ENCODE assay signal across 9 cellular contexts in the genomic region with DNA sequence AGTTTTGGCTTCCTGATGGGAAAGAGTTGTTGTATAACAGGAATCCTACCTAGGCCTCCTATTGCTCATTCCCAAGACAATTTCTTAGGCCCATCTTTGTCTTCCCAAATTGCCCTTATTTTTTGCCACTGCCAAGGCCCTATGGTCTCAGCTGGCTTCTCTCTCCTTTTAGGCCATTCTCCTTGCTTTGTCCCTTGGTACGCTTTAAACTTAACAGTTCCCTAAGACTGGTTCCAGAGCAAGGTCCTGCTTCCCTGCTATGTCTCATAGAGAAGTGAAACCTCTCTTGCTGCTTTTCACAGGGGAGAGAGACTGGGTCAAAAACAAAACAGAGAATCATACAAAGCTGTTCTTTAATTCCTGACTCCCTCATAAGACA.
DNase-seq lines count a peak whose midpoint lies in the region; ATAC-seq and TF ChIP-seq lines count a peak whose summit lies in the region.
"Had no signal": no experiment of that assay in that cellular context is flagged by ENCODE, and none has a peak within 500 bp of the region (broad histone marks: within the 10 kb centered on the region; RNA-seq: fewer than 3 reads in every experiment).

No MANE protein-coding gene starts in this region.

- H3K4me3 Mint-ChIP-seq in nephron, result no peak overlapping the region
- no peak overlapping the region for H3K4me3 Mint-ChIP-seq in chondrocyte (ENCODE audit: unreplicated experiment)
- H3K4me3 Mint-ChIP-seq: HFFc6 had no signal

- no TSS peak for BruUV-seq in Panc1 (replicated peaks; lab: Mats Ljungman, UMichigan)

- 0 out of 2 replicates have a peak overlapping the region, but pooled peaks have one; percentile 35 for H3K27ac ChIP-seq in Panc1 (ENCODE audit: low read length)

- H3K27me3 ChIP-seq in Panc1 (ENCODE audit: control insufficient read depth, insufficient read depth, low read length), result no peaks in the 10 kb centered on the region

- peaks cover 5% of the 10 kb centered on the region for H3K4me1 ChIP-seq in Panc1 (ENCODE audit: control insufficient read depth, insufficient read depth, low read length)

- POLR2A ChIA-PET in Panc1 (lab: Charles Lee), result no interaction called here

- H3K27me3 Mint-ChIP-seq in nephron (ENCODE audit: low read depth) (peaks cover 12% of the 10 kb centered on the region), chondrocyte (ENCODE audit: low read depth) (no peaks in the 10 kb centered on the region)

- H3K4me1 Mint-ChIP-seq in nephron, result peaks cover 55% of the 10 kb centered on the region
- H3K4me1 Mint-ChIP-seq in chondrocyte (ENCODE audit: low read depth), result peaks cover 59% of the 10 kb centered on the region

- intact Hi-C loops in Panc1 (cut with micrococcal nuclease; ENCODE audit: unreplicated experiment), result no loop called here

- H3K27ac Mint-ChIP-seq in nephron (peak overlapping the region; percentile 58 to 82 (median 61)), chondrocyte (ENCODE audit: unreplicated experiment) (no peak overlapping the region)

- TF ChIP-seq POLR2A in GM18505 (IDR thresholded peaks at IDR 0.05; ENCODE audit: borderline replicate concordance, extremely low read depth, insufficient read depth, insufficient read length), result no peak

- no peak overlapping the region for H3K4me3 ChIP-seq in Panc1 (ENCODE audit: low read depth in 2 of 2, low read length in 2 of 2)

- no peaks in the 10 kb centered on the region for H3K9me3 ChIP-seq in Panc1 (ENCODE audit: control insufficient read depth, insufficient read depth, low read depth, low read length)

- CTCF ChIA-PET in Panc1 (lab: Charles Lee), result no interaction called here

- no peaks in the 10 kb centered on the region for H3K36me3 ChIP-seq in Panc1 (ENCODE audit: control insufficient read depth, insufficient read depth, low read length)

- in situ Hi-C loops in Panc1 (cut with HindIII; ENCODE audit: low pct_unique_long_range_greater_than_20kb, low sequenced_read_pairs), result no loop called here

- peaks cover 9% of the 10 kb centered on the region for H3K9me3 Mint-ChIP-seq in nephron
- peaks cover 5% of the 10 kb centered on the region for H3K9me3 Mint-ChIP-seq in chondrocyte (ENCODE audit: low read depth)

- peak; percentile 58 for ATAC-seq in GM18505 (IDR thresholded peaks at IDR 0.05; ENCODE audit: unreplicated experiment)
- ATAC-seq in GM21576 (IDR thresholded peaks at IDR 0.05; ENCODE audit: unreplicated experiment), result peak; percentile 67
- ATAC-seq in Panc1, result no peak
- ATAC-seq in HG03196 (IDR thresholded peaks at IDR 0.05; ENCODE audit: unreplicated experiment), result no peak

- H3K36me3 Mint-ChIP-seq in nephron (ENCODE audit: low read depth) (peaks cover 1% of the 10 kb centered on the region), chondrocyte (ENCODE audit: low read depth) (peaks cover under 1% of the 10 kb centered on the region)

- no peak for DNase-seq in Panc1 (ENCODE audit: low read depth, low spot score)
- DNase-seq in NCI-H510A treated with DMSO at 0.1 percent for 48 hours (lab: John Stamatoyannopoulos, UW), result no peak
- no peak for DNase-seq in stimulated activated CD4-positive, alpha-beta T cell treated with anti-CD3 and anti-CD28 coated beads, Interleukin-12 subunit alpha, Interleukin-12 subunit beta, amount 100 ng/mL, for 4 hours
- no peak for DNase-seq in chondrocyte (ENCODE audit: low spot score)
- DNase-seq: HFFc6 had no signal

- TF ChIP-seq CTCF in Panc1 (IDR thresholded peaks at IDR 0.05) (no peak), nephron (IDR thresholded peaks at IDR 0.05; ENCODE audit: unreplicated experiment in 3 of 3) (no peak), chondrocyte (IDR thresholded peaks at IDR 0.05) (no peak)

Comparison
In these comparisons a context has a peak if more than half of its experiments do, and no peak if none do; other contexts are left out.
1. ATAC-seq: peak in GM18505 (single experiment) and GM21576 (single experiment); none in Panc1 (single experiment) and HG03196 (single experiment).